In the genomic region with DNA sequence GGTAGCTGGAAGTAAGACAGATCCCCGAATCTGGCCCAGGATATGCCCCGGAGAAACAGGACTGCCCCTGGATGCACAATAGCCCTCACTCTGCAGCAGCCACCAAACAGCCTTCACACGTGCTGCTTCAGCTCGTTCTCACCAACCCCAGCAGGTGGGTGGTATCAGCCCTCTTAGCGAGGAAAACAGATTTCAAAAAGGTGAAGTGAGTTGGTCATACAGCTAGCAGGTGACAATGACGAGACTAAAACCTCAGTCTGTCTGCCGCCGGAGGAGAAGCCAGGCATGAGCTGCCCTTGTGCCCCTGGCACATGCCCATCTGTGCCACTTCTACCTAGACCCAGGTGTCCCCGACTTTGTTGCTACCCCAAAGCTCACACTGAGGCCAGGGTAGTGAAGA, we compare ENCODE assay signal across 3 cellular contexts.
TF ChIP-seq lines count a peak whose summit lies in the region.

No MANE protein-coding gene starts in this region.

TF ChIP-seq in HCT116, 20 proteins besides CTCF, POLR2A, EP300 and RAD21:
- TF ChIP-seq ZBTB33 (IDR thresholded peaks at IDR 0.05; ENCODE audit: extremely low read depth, insufficient replicate concordance, low read length) (no peak), MAX (IDR thresholded peaks at IDR 0.05) (no peak), SP1 (IDR thresholded peaks at IDR 0.05; ENCODE audit: low read depth) (no peak), TCF7L2 (IDR thresholded peaks at IDR 0.05; ENCODE audit: borderline replicate concordance, extremely low read depth, insufficient read depth, insufficient read length) (no peak), EGR1 (IDR thresholded peaks at IDR 0.05; ENCODE audit: low read depth) (no peak), ZFX (IDR thresholded peaks at IDR 0.05) (no peak), CBX3 (IDR thresholded peaks at IDR 0.05; ENCODE audit: low read depth) (no peak), FOSL1 (IDR thresholded peaks at IDR 0.05; ENCODE audit: low read depth) (no peak)

TF ChIP-seq in GM12878, 131 proteins besides CTCF, POLR2A, EP300 and RAD21:
- TF ChIP-seq BHLHE40 (IDR thresholded peaks at IDR 0.05; ENCODE audit: borderline replicate concordance in 1 of 2, low read depth in 2 of 2, low read length in 1 of 2): peak in 1 of 2 experiments; percentile 67; a peak in 2 of 4 replicates
- peak; percentile 16; the same call in 1 of the 2 replicates for TF ChIP-seq MTA2 (IDR thresholded peaks at IDR 0.05; ENCODE audit: low read depth)
- 0 out of 2 replicates have a peak, but pooled peaks have one; percentile 29 for TF ChIP-seq GATAD2B (conservative IDR thresholded peaks at IDR 0.05; ENCODE audit: low read depth)
- TF ChIP-seq JUND (IDR thresholded peaks at IDR 0.05; ENCODE audit: low read depth, low read length): no peak
TF ChIP-seq in GM12878: peak in this region for 3.

TF ChIP-seq in liver, 16 proteins besides CTCF, POLR2A, EP300 and RAD21:
- no peak for TF ChIP-seq TAF1 (conservative IDR thresholded peaks at IDR 0.05)
- no peak for TF ChIP-seq ATF3 (IDR thresholded peaks at IDR 0.05)
- TF ChIP-seq FOXA1 (IDR thresholded peaks at IDR 0.05): no peak
- no peak for TF ChIP-seq RXRA (IDR thresholded peaks at IDR 0.05)
- no peak for TF ChIP-seq NR2F2 (IDR thresholded peaks at IDR 0.05)
- TF ChIP-seq MAX (IDR thresholded peaks at IDR 0.05): no peak
- TF ChIP-seq ZBTB33 (IDR thresholded peaks at IDR 0.05): no peak
- TF ChIP-seq, protein P1, sequence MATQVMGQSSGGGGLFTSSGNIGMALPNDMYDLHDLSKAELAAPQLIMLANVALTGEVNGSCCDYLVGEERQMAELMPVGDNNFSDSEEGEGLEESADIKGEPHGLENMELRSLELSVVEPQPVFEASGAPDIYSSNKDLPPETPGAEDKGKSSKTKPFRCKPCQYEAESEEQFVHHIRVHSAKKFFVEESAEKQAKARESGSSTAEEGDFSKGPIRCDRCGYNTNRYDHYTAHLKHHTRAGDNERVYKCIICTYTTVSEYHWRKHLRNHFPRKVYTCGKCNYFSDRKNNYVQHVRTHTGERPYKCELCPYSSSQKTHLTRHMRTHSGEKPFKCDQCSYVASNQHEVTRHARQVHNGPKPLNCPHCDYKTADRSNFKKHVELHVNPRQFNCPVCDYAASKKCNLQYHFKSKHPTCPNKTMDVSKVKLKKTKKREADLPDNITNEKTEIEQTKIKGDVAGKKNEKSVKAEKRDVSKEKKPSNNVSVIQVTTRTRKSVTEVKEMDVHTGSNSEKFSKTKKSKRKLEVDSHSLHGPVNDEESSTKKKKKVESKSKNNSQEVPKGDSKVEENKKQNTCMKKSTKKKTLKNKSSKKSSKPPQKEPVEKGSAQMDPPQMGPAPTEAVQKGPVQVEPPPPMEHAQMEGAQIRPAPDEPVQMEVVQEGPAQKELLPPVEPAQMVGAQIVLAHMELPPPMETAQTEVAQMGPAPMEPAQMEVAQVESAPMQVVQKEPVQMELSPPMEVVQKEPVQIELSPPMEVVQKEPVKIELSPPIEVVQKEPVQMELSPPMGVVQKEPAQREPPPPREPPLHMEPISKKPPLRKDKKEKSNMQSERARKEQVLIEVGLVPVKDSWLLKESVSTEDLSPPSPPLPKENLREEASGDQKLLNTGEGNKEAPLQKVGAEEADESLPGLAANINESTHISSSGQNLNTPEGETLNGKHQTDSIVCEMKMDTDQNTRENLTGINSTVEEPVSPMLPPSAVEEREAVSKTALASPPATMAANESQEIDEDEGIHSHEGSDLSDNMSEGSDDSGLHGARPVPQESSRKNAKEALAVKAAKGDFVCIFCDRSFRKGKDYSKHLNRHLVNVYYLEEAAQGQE (IDR thresholded peaks at IDR 0.05): no peak
- no peak for TF ChIP-seq FOXA2 (IDR thresholded peaks at IDR 0.05)
TF ChIP-seq in liver: peak in this region for 0.
